In genomic region chr1:66575739-66576138, GRCh38 we compare ENCODE assay signal across 15 cellular contexts. TPM values are rescaled to one million over a fixed set of nuclear protein-coding genes. Genes with fewer than 3 reads are reported as not detected.
A peak's percentile ranks its signal among the peaks of the same experiment; 100 is the strongest.
DNase-seq lines count a peak whose midpoint lies in the region; ATAC-seq and TF ChIP-seq lines count a peak whose summit lies in the region.
"Had no signal": no experiment of that assay in that cellular context is flagged by ENCODE, and none has a peak within 500 bp of the region (broad histone marks: within the 10 kb centered on the region; RNA-seq: fewer than 3 reads in every experiment).

No MANE protein-coding gene starts in this region.

- H2AK9ac ChIP-seq in IMR-90 (replicated peaks; ENCODE audit: low read depth, low read length, poor library complexity): no peak overlapping the region

- H3K9me3 ChIP-seq in IMR-90 (ENCODE audit: control insufficient read depth, insufficient read depth, low read length): no peaks in the 10 kb centered on the region
- H3K9me3 ChIP-seq: esophagus muscularis mucosa, neutrophil had no signal

- H4K5ac ChIP-seq in IMR-90 (ENCODE audit: low read depth, low read length): no peak overlapping the region

- no peak overlapping the region for H2BK20ac ChIP-seq in IMR-90 (ENCODE audit: low read depth, low read length)

- WGBS in IMR-90 (ENCODE audit: extremely low coverage in 2 of 2, insufficient read length in 1 of 2), 2 experiments: no CpG with 5 or more reads among the region's 4 CpGs

- H3K4me1 ChIP-seq in IMR-90 (ENCODE audit: control insufficient read depth, insufficient read depth, low read length): peaks cover 11% of the 10 kb centered on the region

- POLR2A ChIA-PET in BJ (lab: Charles Lee): no interaction called here
- POLR2A ChIA-PET in IMR-90 (lab: Charles Lee; ENCODE audit: unreplicated experiment): no interaction called here

- intact Hi-C loops in IMR-90 (cut with micrococcal nuclease): no loop called here

- no peak overlapping the region for H3K23ac ChIP-seq in IMR-90 (ENCODE audit: low read depth, low read length)

- DNase-seq in BJ (ENCODE audit: low read depth): peak; percentile 51
- DNase-seq in IMR-90: peak; percentile 99
- DNase-seq in amniotic epithelial cell (ENCODE audit: low read depth): peak; percentile 98
- DNase-seq in islet precursor cell: peak; percentile 65
- no peak for DNase-seq in GM13977 (ENCODE audit: low spot score)
- DNase-seq in dermis blood vessel endothelial cell: no peak
- DNase-seq: DMS79; NCI-H1048; PC-3; stimulated activated CD4-positive, alpha-beta T cell treated with anti-CD3 and anti-CD28 coated beads, Interleukin-2, amount 100 ng/mL, for 24 hours; stimulated activated naive CD4-positive, alpha-beta T cell had no signal

- peaks cover 22 to 77% of the 10 kb centered on the region in 2 experiments for H3K79me1 ChIP-seq in IMR-90 (ENCODE audit: low read depth in 1 of 2, low read length in 2 of 2)

- H3K9ac ChIP-seq in IMR-90 (ENCODE audit: low read depth, low read length): no peak overlapping the region

- no peak overlapping the region for H2AK5ac ChIP-seq in IMR-90 (ENCODE audit: low read depth, low read length)

- H3K4ac ChIP-seq in IMR-90 (ENCODE audit: low read depth, low read length): no peak overlapping the region

- H4K91ac ChIP-seq in IMR-90 (ENCODE audit: insufficient read depth, low read depth, low read length): no peak overlapping the region

- no peak overlapping the region for H2BK15ac ChIP-seq in IMR-90 (ENCODE audit: low read depth, low read length)

- H3K27me3 ChIP-seq in BJ (ENCODE audit: control insufficient read depth, insufficient read depth, low read length) (no peaks in the 10 kb centered on the region), IMR-90 (ENCODE audit: control insufficient read depth, insufficient read depth, low read length) (no peaks in the 10 kb centered on the region)
- H3K27me3 ChIP-seq: esophagus muscularis mucosa, neutrophil had no signal

- H3K27ac ChIP-seq in IMR-90 (ENCODE audit: insufficient read depth, low read length): no peak overlapping the region
- H3K27ac ChIP-seq: esophagus muscularis mucosa, neutrophil had no signal

- no peak overlapping the region for H3K18ac ChIP-seq in IMR-90 (ENCODE audit: low read depth, low read length)

- H4K20me1 ChIP-seq in IMR-90 (ENCODE audit: insufficient read depth, low read length): peaks cover 33% of the 10 kb centered on the region

- H3K36me3 ChIP-seq in BJ (ENCODE audit: control insufficient read depth, insufficient read depth, low read length) (no peaks in the 10 kb centered on the region), IMR-90 (ENCODE audit: control insufficient read depth, insufficient read depth, low read length) (peaks cover 5% of the 10 kb centered on the region)
- H3K36me3 ChIP-seq: esophagus muscularis mucosa, neutrophil had no signal

- H3K4me3 ChIP-seq in BJ (ENCODE audit: low read depth, low read length) (no peak overlapping the region), IMR-90 (ENCODE audit: insufficient read depth, low read depth, low read length) (no peak overlapping the region)
- H3K4me3 ChIP-seq: esophagus muscularis mucosa had no signal

- H4K8ac ChIP-seq in IMR-90 (ENCODE audit: low read depth in 2 of 2, low read length in 2 of 2): no peak overlapping the region

- no peak for TF ChIP-seq RAD21 in IMR-90 (IDR thresholded peaks at IDR 0.05; ENCODE audit: low read length)

- in situ Hi-C loops in IMR-90 (cut with MboI; ENCODE audit: low sequenced_read_pairs) (no loop called here), GM13977 (cut with MboI; ENCODE audit: low pct_unique_long_range_greater_than_20kb, low sequenced_read_pairs, unreplicated experiment) (no loop called here)

- no peak overlapping the region for H2BK120ac ChIP-seq in IMR-90 (ENCODE audit: low read depth, low read length)

- H2BK5ac ChIP-seq in IMR-90 (ENCODE audit: low read depth, low read length, poor library complexity, severe bottlenecking): peak overlapping the region; percentile 37

- TF ChIP-seq POLR2A in IMR-90 (IDR thresholded peaks at IDR 0.05; ENCODE audit: low read depth, low read length): 0 out of 2 replicates have a peak, but pooled peaks have one; percentile 5

- dilution Hi-C loops in IMR-90 (cut with HindIII; ENCODE audit: low sequenced_read_pairs, unreplicated experiment): no loop called here

- H3K56ac ChIP-seq in IMR-90 (ENCODE audit: extremely low read depth, insufficient read depth, low read length): no peak overlapping the region

- H3K4me2 ChIP-seq in IMR-90 (ENCODE audit: low read depth, low read length): no peak overlapping the region

- no TSS peak for BruUV-seq in IMR-90 (replicated peaks; lab: Mats Ljungman, UMichigan)

- no peak overlapping the region for H3K14ac ChIP-seq in IMR-90 (replicated peaks; ENCODE audit: low read depth, low read length)

- ATAC-seq in IMR-90 (ENCODE audit: low read depth) (peak; percentile 78), GM18858 (IDR thresholded peaks at IDR 0.05; ENCODE audit: unreplicated experiment) (no peak), HG02759 (IDR thresholded peaks at IDR 0.05; ENCODE audit: unreplicated experiment) (no peak)
- ATAC-seq: PC-3 had no signal

- no peak for TF ChIP-seq CTCF in BJ (IDR thresholded peaks at IDR 0.05; ENCODE audit: insufficient read depth, low read depth, low read length)
- TF ChIP-seq CTCF in IMR-90 (conservative IDR thresholded peaks at IDR 0.05; ENCODE audit: low read depth, low read length): no peak
- TF ChIP-seq CTCF in GM13977 (IDR thresholded peaks at IDR 0.05; ENCODE audit: extremely low read depth, insufficient read depth, missing control alignments): no peak

- H3K9me1 ChIP-seq in IMR-90 (ENCODE audit: insufficient read depth, low read length): peaks cover 18% of the 10 kb centered on the region

- CTCF ChIA-PET in BJ (lab: Yijun Ruan, JAX) (no interaction called here), IMR-90 (lab: Yijun Ruan, JAX) (no interaction called here)

- H2AFZ ChIP-seq in IMR-90 (replicated peaks; ENCODE audit: low read length, poor library complexity): no peak overlapping the region

TF ChIP-seq in IMR-90, 13 proteins besides CTCF, POLR2A, EP300 and RAD21:
- TF ChIP-seq ELK1 (IDR thresholded peaks at IDR 0.05; ENCODE audit: borderline replicate concordance, low read depth, low read length) (no peak), MXI1 (IDR thresholded peaks at IDR 0.05; ENCODE audit: borderline replicate concordance, low read depth, low read length) (peak; percentile 99), USF2 (IDR thresholded peaks at IDR 0.05; ENCODE audit: low read depth, low read length) (peak; percentile 81), MAZ (IDR thresholded peaks at IDR 0.05; ENCODE audit: borderline replicate concordance, low read depth, low read length) (no peak), MAFK (IDR thresholded peaks at IDR 0.05; ENCODE audit: low read depth, low read length) (peak; percentile 32; the same call in 1 of the 2 replicates), BHLHE40 (IDR thresholded peaks at IDR 0.05; ENCODE audit: low read depth, low read length) (peak; percentile 81), FOS (IDR thresholded peaks at IDR 0.05; ENCODE audit: low read depth, low read length) (peak; percentile 86; the same call in 1 of the 2 replicates), CHD1 (IDR thresholded peaks at IDR 0.05; ENCODE audit: low read depth, low read length) (0 out of 2 replicates have a peak, but pooled peaks have one; percentile 10), CEBPB (IDR thresholded peaks at IDR 0.05; ENCODE audit: low read depth, low read length) (peak; percentile 90)

RNA-seq across cellular contexts. Expression of gene SGIP1, which starts 41.8 kb away (rescaled TPM):
- polyA plus RNA-seq in BJ (2011; rRNA removed) (49.4 and 62.3 TPM in 2 replicates), IMR-90 (2012; rRNA removed) (40.7 and 42.7 TPM in 2 replicates)
- 73.5 and 76.4 TPM in 2 replicates for polyA minus RNA-seq in BJ (2011; rRNA and poly(A)+ RNA removed)
- total RNA-seq in IMR-90 (2012; rRNA removed) (27.1 and 43.6 TPM in 2 replicates), dermis blood vessel endothelial cell (37.4 and 48.0 TPM in 2 replicates)
- polyA plus RNA-seq in IMR-90 (2012; cell fraction: cytosol; rRNA removed): 8.9 and 10.9 TPM in 2 replicates
- 69.0 and 361 TPM in 2 replicates for polyA plus RNA-seq in IMR-90 (2012; cell fraction: nucleus; rRNA removed; ENCODE audit: low replicate concordance)
- total RNA-seq: PC-3 had no signal

Comparison
In these comparisons a context has a peak if more than half of its experiments do, and no peak if none do; other contexts are left out.
1. DNase-seq: peak in BJ (single experiment), IMR-90 (single experiment), amniotic epithelial cell (single experiment) and islet precursor cell (single experiment); none in GM13977 (single experiment) and dermis blood vessel endothelial cell (single experiment).